In the genomic region with DNA sequence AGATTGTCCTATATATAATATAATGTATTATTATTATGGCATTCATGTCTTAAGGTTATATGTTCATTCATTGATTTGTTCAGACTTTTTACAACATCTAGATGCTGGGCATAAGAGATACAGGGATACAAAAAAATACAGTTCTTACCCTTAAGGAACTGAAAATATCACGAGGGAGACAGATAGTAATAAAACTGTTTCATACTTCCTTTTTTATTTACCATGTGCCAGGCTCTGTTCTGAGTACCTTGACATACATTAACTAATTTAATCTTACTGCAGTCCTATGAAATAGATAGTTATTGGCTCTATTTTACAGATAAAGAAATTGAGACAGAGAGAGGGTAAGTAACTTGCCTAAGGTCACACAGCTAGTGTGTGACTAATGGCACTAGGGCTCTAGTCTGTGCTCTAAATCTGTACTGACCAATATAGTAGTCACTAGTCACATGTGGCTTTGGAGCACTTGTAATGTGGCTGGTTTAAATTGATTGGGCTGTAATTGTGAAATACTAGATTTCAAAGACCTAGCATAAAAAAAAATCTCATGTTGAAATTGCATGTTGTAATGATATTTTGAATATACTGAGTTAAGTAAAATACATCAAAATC, we compare ENCODE assay signal across 1 cellular context.
TF ChIP-seq lines count a peak whose summit lies in the region.

No MANE protein-coding gene starts in this region.

TF ChIP-seq in K562, 482 proteins besides CTCF, POLR2A, EP300 and RAD21 (continued from another document):
- TF ChIP-seq ZNF253 (CRISPR knock-in tag; conservative IDR thresholded peaks at IDR 0.05): no peak
- TF ChIP-seq, protein P1, sequence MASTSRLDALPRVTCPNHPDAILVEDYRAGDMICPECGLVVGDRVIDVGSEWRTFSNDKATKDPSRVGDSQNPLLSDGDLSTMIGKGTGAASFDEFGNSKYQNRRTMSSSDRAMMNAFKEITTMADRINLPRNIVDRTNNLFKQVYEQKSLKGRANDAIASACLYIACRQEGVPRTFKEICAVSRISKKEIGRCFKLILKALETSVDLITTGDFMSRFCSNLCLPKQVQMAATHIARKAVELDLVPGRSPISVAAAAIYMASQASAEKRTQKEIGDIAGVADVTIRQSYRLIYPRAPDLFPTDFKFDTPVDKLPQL (IDR thresholded peaks at IDR 0.05; ENCODE audit: extremely low read depth, insufficient read length): no peak
- TF ChIP-seq RBM25 (IDR thresholded peaks at IDR 0.05; ENCODE audit: low read depth, low read length, severe bottlenecking): peak; percentile 48
- TF ChIP-seq TAL1 (IDR thresholded peaks at IDR 0.05): no peak
- TF ChIP-seq, protein P2, sequence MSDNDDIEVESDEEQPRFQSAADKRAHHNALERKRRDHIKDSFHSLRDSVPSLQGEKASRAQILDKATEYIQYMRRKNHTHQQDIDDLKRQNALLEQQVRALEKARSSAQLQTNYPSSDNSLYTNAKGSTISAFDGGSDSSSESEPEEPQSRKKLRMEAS (CRISPR knock-in tag; IDR thresholded peaks at IDR 0.05): no peak
- TF ChIP-seq CEBPG (CRISPR knock-in tag; IDR thresholded peaks at IDR 0.05): no peak
- 0 out of 4 replicates have a peak, but pooled peaks of 1 of the 2 experiments have one; percentile 19 for TF ChIP-seq CEBPG (tag; conservative IDR thresholded peaks at IDR 0.05 in 1 of 2, IDR thresholded peaks at IDR 0.05 in 1 of 2)
- TF ChIP-seq ZNF184 (CRISPR knock-in tag; IDR thresholded peaks at IDR 0.05): no peak
- no peak for TF ChIP-seq JUN (IDR thresholded peaks at IDR 0.05; ENCODE audit: borderline replicate concordance, low read depth, low read length)
- no peak for TF ChIP-seq JUN (CRISPR knock-in tag; IDR thresholded peaks at IDR 0.05; ENCODE audit: borderline replicate concordance)
- TF ChIP-seq ZNF764 (CRISPR knock-in tag; IDR thresholded peaks at IDR 0.05; ENCODE audit: low read depth): no peak
- peak; percentile 40; the same call in 1 of the 2 replicates for TF ChIP-seq CEBPB (tag; IDR thresholded peaks at IDR 0.05)
TF ChIP-seq in K562: peak in this region for 4.
